8 cellular contexts compared by ENCODE assay signal in genomic region chr12:12717586-12718381, GRCh38. TPM values are rescaled to one million over a fixed set of nuclear protein-coding genes. Genes with fewer than 3 reads are reported as not detected.
DNase-seq lines count a peak whose midpoint lies in the region; ATAC-seq, FAIRE-seq and TF ChIP-seq lines count a peak whose summit lies in the region.

No MANE protein-coding gene starts in this region.

- WGBS in esophagus squamous epithelium, 2 donors, result 0% methylated on average over 10 to 37 of the region's 62 CpGs

- ATAC-seq in HG03571 (IDR thresholded peaks at IDR 0.05; ENCODE audit: unreplicated experiment), result peak; percentile 1
- no peak; the same call in 1 of the 2 replicates for ATAC-seq in WTC11
- peak in 2 of 3 donors; percentile 14 to 39 for ATAC-seq in natural killer cell

- H3K36me3 Mint-ChIP-seq in WTC11, result peaks cover 38% of the 10 kb centered on the region
- peaks cover 31% of the 10 kb centered on the region for H3K36me3 Mint-ChIP-seq in natural killer cell

- FAIRE-seq in GM12891 (lab: Jason Lieb, UNC), result peak; percentile 41

- no peaks in the 10 kb centered on the region for H3K27me3 ChIP-seq in AG04450 (ENCODE audit: control insufficient read depth, insufficient read depth, low read length)
- H3K27me3 ChIP-seq in esophagus squamous epithelium, result no peaks in the 10 kb centered on the region

- peaks cover 20% of the 10 kb centered on the region for H3K27me3 Mint-ChIP-seq in WTC11 (ENCODE audit: low read depth)
- H3K27me3 Mint-ChIP-seq in natural killer cell (ENCODE audit: low read depth in 2 of 2), result no peaks in the 10 kb centered on the region

- peak overlapping the region; percentile 75 for H3K27ac Mint-ChIP-seq in WTC11
- H3K27ac Mint-ChIP-seq in natural killer cell, result peak overlapping the region; percentile 99 to 100

- intact Hi-C loops in esophagus squamous epithelium (cut with DNase I), result no loop called here
- intact Hi-C loops in natural killer cell (cut with micrococcal nuclease), result loop anchor here (1.0 to 10.0 kb wide), 6 partner anchors 8 to 1063 kb away; partner anchors contain the start of genes DUSP16 and GSG1

- peak overlapping the region; percentile 98 for H3K4me3 Mint-ChIP-seq in WTC11
- peak overlapping the region; percentile 98 for H3K4me3 Mint-ChIP-seq in natural killer cell

- no peaks in the 10 kb centered on the region for H3K9me3 Mint-ChIP-seq in WTC11
- H3K9me3 Mint-ChIP-seq in natural killer cell, result no peaks in the 10 kb centered on the region

- peaks cover 9% of the 10 kb centered on the region; the same call in 1 of the 2 replicates for H3K9me3 ChIP-seq in AG04450 (ENCODE audit: control insufficient read depth, insufficient read depth, low read length)
- no peaks in the 10 kb centered on the region for H3K9me3 ChIP-seq in esophagus squamous epithelium

- peaks cover 66% of the 10 kb centered on the region for H3K4me1 Mint-ChIP-seq in WTC11
- peaks cover 80 to 85% of the 10 kb centered on the region in 2 donors for H3K4me1 Mint-ChIP-seq in natural killer cell

- peaks cover 0 to 26% (median 0%) of the 10 kb centered on the region in 3 donors for H3K36me3 ChIP-seq in esophagus squamous epithelium

- DNase-seq in AG04450 (ENCODE audit: low read depth, low spot score) (no peak), GM12891 (ENCODE audit: insufficient read length, low spot score) (no peak), WTC11 (ENCODE audit: low spot score) (peak; percentile 32), esophagus squamous epithelium (lab: John Stamatoyannopoulos, UW) (no peak), natural killer cell (no peak), putamen (ENCODE audit: low spot score) (no peak), AG08395 (ENCODE audit: low spot score) (no peak)

- TF ChIP-seq CTCF in AG04450 (IDR thresholded peaks at IDR 0.05; ENCODE audit: low read depth, low read length) (no peak), WTC11 (IDR thresholded peaks at IDR 0.05) (no peak), esophagus squamous epithelium (IDR thresholded peaks at IDR 0.05) (no peak), natural killer cell (IDR thresholded peaks at IDR 0.05) (no peak)

- no peak for TF ChIP-seq POLR2A in GM12891 (IDR thresholded peaks at IDR 0.05; ENCODE audit: low read depth, low read length)
- TF ChIP-seq POLR2A in esophagus squamous epithelium (IDR thresholded peaks at IDR 0.05), result peak in 1 of 4 donors; percentile 10

- H3K4me3 ChIP-seq in AG04450 (ENCODE audit: low read depth, low read length) (peak overlapping the region; percentile 96), esophagus squamous epithelium (peak overlapping the region; percentile 77 to 92 (median 86))

- H3K27ac ChIP-seq in AG04450 (ENCODE audit: low read depth, low read length) (peak overlapping the region; percentile 95), esophagus squamous epithelium (peak overlapping the region; percentile 97 to 100 (median 98))

- peaks cover 34 to 74% (median 49%) of the 10 kb centered on the region in 3 donors for H3K4me1 ChIP-seq in esophagus squamous epithelium

- POLR2A ChIA-PET in AG04450 (lab: Yijun Ruan, JAX) (interaction anchor here (2.4 kb wide), 1 partner anchor 8 kb away, joined by 21 read pairs; no protein-coding TSS in a partner anchor), WTC11 (lab: Charles Lee) (interaction anchor here (1.8 kb wide), 1 partner anchor 368 kb away, joined by 5 read pairs; the partner anchor contains the start of gene MANSC1)

- CTCF ChIA-PET in AG04450 (lab: Charles Lee) (interaction anchor here (2.5 kb wide), 1 partner anchor 19 kb away, joined by 12 read pairs; no protein-coding TSS in a partner anchor), WTC11 (lab: Charles Lee) (interaction anchor here (2.3 to 4.2 kb wide), 2 partner anchors 18 to 19 kb away, joined by 18 to 46 read pairs; no protein-coding TSS in a partner anchor)

TF ChIP-seq in GM12891, 5 proteins besides CTCF, POLR2A, EP300 and RAD21:
- TF ChIP-seq SPI1 (IDR thresholded peaks at IDR 0.05; ENCODE audit: low read depth, low read length), result 0 out of 2 replicates have a peak, but pooled peaks have one; percentile 10
- no peak for TF ChIP-seq TAF1 (IDR thresholded peaks at IDR 0.05; ENCODE audit: low read depth, low read length)
- no peak for TF ChIP-seq POLR2AphosphoS5 (IDR thresholded peaks at IDR 0.05; ENCODE audit: low read depth, low read length)

TF ChIP-seq in WTC11, 78 proteins besides CTCF, POLR2A, EP300 and RAD21:
- TF ChIP-seq ZBTB43 (CRISPR knock-in tag; IDR thresholded peaks at IDR 0.05), result no peak
- TF ChIP-seq, protein P1, sequence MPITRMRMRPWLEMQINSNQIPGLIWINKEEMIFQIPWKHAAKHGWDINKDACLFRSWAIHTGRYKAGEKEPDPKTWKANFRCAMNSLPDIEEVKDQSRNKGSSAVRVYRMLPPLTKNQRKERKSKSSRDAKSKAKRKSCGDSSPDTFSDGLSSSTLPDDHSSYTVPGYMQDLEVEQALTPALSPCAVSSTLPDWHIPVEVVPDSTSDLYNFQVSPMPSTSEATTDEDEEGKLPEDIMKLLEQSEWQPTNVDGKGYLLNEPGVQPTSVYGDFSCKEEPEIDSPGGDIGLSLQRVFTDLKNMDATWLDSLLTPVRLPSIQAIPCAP (CRISPR knock-in tag; IDR thresholded peaks at IDR 0.05), result no peak

RNA-seq across cellular contexts. Expression of gene CDKN1B, which starts 0.6 kb away (rescaled TPM):
- 17.9 and 23.1 TPM in 2 replicates for polyA plus RNA-seq in AG04450 (2011; rRNA removed)
- 16.0 and 16.6 TPM in 2 replicates for polyA minus RNA-seq in AG04450 (2011; rRNA and poly(A)+ RNA removed)
- polyA plus RNA-seq in GM12891 (2012; ENCODE audit: low read depth, missing spikeins), result 11.8 TPM
- 34.2 to 38.4 TPM (median 34.8 TPM) in 3 replicates for total RNA-seq in WTC11 (2021)
- total RNA-seq in esophagus squamous epithelium, result 10 to 100 TPM; 17.3 to 48.1 (median 30.5) TPM
- total RNA-seq in natural killer cell, result 100 to 1,000 TPM; 119 to 207 (median 130) TPM

RNA-seq across cellular contexts. Expression of gene GPR19, which starts 21.8 kb away (rescaled TPM):
- 0.09 and 0.16 TPM in 2 replicates for polyA plus RNA-seq in AG04450 (2011; rRNA removed)
- polyA minus RNA-seq in AG04450 (2011; rRNA and poly(A)+ RNA removed), result not detected in 2 replicates
- 1.4 TPM for polyA plus RNA-seq in GM12891 (2012; ENCODE audit: low read depth, missing spikeins)
- total RNA-seq in WTC11 (2021) (10.4 to 16.4 TPM (median 14.2 TPM) in 3 replicates), esophagus squamous epithelium (under 1 TPM in 1 of 4 donors, not detected in 3; 0.40 TPM), natural killer cell (1 to 10 TPM in 2 of 3 donors, under 1 TPM in 1; 0.45 to 2.6 (median 2.2) TPM)
